In the genomic region with DNA sequence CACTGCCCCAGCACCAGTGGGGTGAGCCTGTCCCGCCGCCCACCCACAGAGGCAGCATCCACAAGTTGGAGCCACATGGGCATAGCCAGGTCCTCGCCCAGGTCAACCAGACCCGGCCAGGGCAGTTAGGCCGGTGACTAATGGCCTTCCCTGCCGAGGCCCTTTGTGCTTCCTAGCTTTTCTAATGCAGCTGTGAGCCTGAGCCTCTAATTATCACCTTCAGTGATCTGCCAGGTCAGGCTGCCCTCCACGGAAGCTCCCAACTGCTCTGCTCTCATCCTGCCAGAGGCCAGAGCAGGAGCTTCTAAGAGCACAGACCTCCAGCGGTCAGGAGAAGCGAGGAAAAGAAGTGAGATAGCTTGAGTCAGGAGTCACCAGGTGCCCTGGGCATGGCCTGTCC, we compare ENCODE assay signal across 23 cellular contexts.
"Had no signal": no experiment of that assay in that cellular context is flagged by ENCODE, and none has a peak within 500 bp of the region (broad histone marks: within the 10 kb centered on the region; RNA-seq: fewer than 3 reads in every experiment).

No MANE protein-coding gene starts in this region.

- H3K27ac ChIP-seq: colonic mucosa, tibial nerve had no signal

- H3K9me3 ChIP-seq: colonic mucosa had no signal

- H3K27me3 Mint-ChIP-seq: activated CD4-positive, alpha-beta memory T cell treated with anti-CD3 and anti-CD28 coated beads, Interleukin-2, amount 10 ng/mL, durations not matched to agents 7 days and 5 days; activated CD4-positive, alpha-beta T cell treated with anti-CD3 and anti-CD28 coated beads, Interleukin-2, amount 10 ng/mL, durations not matched to agents 7 days and 5 days; activated naive CD4-positive, alpha-beta T cell treated with anti-CD3 and anti-CD28 coated beads, Interleukin-2, amount 50 U/mL, for 24 hours; activated naive CD8-positive, alpha-beta T cell treated with anti-CD3 and anti-CD28 coated beads, Interleukin-2, amount 50 U/mL, for 24 hours; activated T-cell treated with anti-CD3 and anti-CD28 coated beads, Interleukin-2, amount 50 U/mL, for 24 hours had no signal

- H3K9me3 Mint-ChIP-seq: activated CD4-positive, alpha-beta memory T cell treated with anti-CD3 and anti-CD28 coated beads, Interleukin-2, amount 10 ng/mL, durations not matched to agents 7 days and 5 days; activated CD4-positive, alpha-beta T cell treated with anti-CD3 and anti-CD28 coated beads, Interleukin-2, amount 10 ng/mL, durations not matched to agents 7 days and 5 days; activated naive CD4-positive, alpha-beta T cell treated with anti-CD3 and anti-CD28 coated beads, Interleukin-2, amount 50 U/mL, for 24 hours; activated naive CD8-positive, alpha-beta T cell treated with anti-CD3 and anti-CD28 coated beads, Interleukin-2, amount 50 U/mL, for 24 hours; activated T-cell treated with anti-CD3 and anti-CD28 coated beads, Interleukin-2, amount 50 U/mL, for 24 hours; activated T-helper 17 cell treated with anti-CD3 and anti-CD28 coated beads, Interleukin-2, amount 50 U/mL, for 72 hours had no signal

- H3K27ac Mint-ChIP-seq: activated CD4-positive, alpha-beta memory T cell treated with anti-CD3 and anti-CD28 coated beads, Interleukin-2, amount 10 ng/mL, durations not matched to agents 7 days and 5 days; activated CD4-positive, alpha-beta T cell treated with anti-CD3 and anti-CD28 coated beads, Interleukin-2, amount 10 ng/mL, durations not matched to agents 7 days and 5 days; activated naive CD4-positive, alpha-beta T cell treated with anti-CD3 and anti-CD28 coated beads, Interleukin-2, amount 50 U/mL, for 24 hours; activated naive CD8-positive, alpha-beta T cell treated with anti-CD3 and anti-CD28 coated beads, Interleukin-2, amount 50 U/mL, for 24 hours; activated T-cell treated with anti-CD3 and anti-CD28 coated beads, Interleukin-2, amount 50 U/mL, for 24 hours; activated T-helper 17 cell treated with anti-CD3 and anti-CD28 coated beads, Interleukin-2, amount 50 U/mL, for 72 hours; naive thymus-derived CD4-positive, alpha-beta T cell; T-helper 17 cell; WTC11 had no signal

- ATAC-seq: activated naive CD8-positive, alpha-beta T cell treated with anti-CD3 and anti-CD28 coated beads, Interleukin-2, amount 50 U/mL, for 24 hours; activated T-helper 17 cell treated with anti-CD3 and anti-CD28 coated beads, Interleukin-2, amount 50 U/mL, for 72 hours; left colon; naive thymus-derived CD4-positive, alpha-beta T cell; right cardiac atrium; stimulated activated naive B cell treated with anti-CD40 and anti-IgM and Interleukin-4, amounts not matched to agents 10 μg/mL and 1 μg/mL and 100 μg/mL, for 72 hours; T-helper 17 cell; WTC11 had no signal

- H3K36me3 Mint-ChIP-seq: activated naive CD4-positive, alpha-beta T cell treated with anti-CD3 and anti-CD28 coated beads, Interleukin-2, amount 50 U/mL, for 24 hours; naive thymus-derived CD4-positive, alpha-beta T cell; stimulated activated naive B cell treated with anti-CD40 and anti-IgM and Interleukin-4, amounts not matched to agents 10 μg/mL and 1 μg/mL and 100 μg/mL, for 72 hours had no signal

- DNase-seq: activated CD4-positive, alpha-beta memory T cell treated with anti-CD3 and anti-CD28 coated beads, Interleukin-2, amount 10 ng/mL, durations not matched to agents 7 days and 5 days; activated CD4-positive, alpha-beta T cell treated with anti-CD3 and anti-CD28 coated beads for 1 hour; activated CD4-positive, alpha-beta T cell treated with anti-CD3 and anti-CD28 coated beads, Interleukin-2, amount 10 ng/mL, durations not matched to agents 7 days and 5 days; activated CD8-positive, alpha-beta memory T cell treated with anti-CD3 and anti-CD28 coated beads, Interleukin-2, amount 50 U/mL, for 48 hours; activated naive CD8-positive, alpha-beta T cell treated with anti-CD3 and anti-CD28 coated beads, Interleukin-2, amount 50 U/mL, for 24 hours; activated T-cell treated with anti-CD3 and anti-CD28 coated beads, Interleukin-2, amount 50 U/mL, for 24 hours; colonic mucosa; effector CD8-positive, alpha-beta T cell; kidney; left colon; midbrain; naive thymus-derived CD4-positive, alpha-beta T cell; posterior cingulate gyrus; right cardiac atrium; stimulated activated CD4-positive, alpha-beta T cell treated with anti-CD3 and anti-CD28 coated beads, Interleukin-15, amount 100 ng/mL, for 24 hours; stimulated activated CD4-positive, alpha-beta T cell treated with anti-CD3 and anti-CD28 coated beads, Interleukin-2, amount 100 ng/mL, for 24 hours; stimulated activated naive B cell treated with anti-CD40 and anti-IgM and Interleukin-4, amounts not matched to agents 10 μg/mL and 1 μg/mL and 100 μg/mL, for 72 hours; T-helper 17 cell; T1000 had no signal

- H3K4me1 ChIP-seq: colonic mucosa, tibial nerve had no signal

- H3K4me3 ChIP-seq: colonic mucosa, tibial nerve had no signal

- H3K27me3 ChIP-seq: colonic mucosa had no signal

- H3K4me3 Mint-ChIP-seq: activated CD4-positive, alpha-beta memory T cell treated with anti-CD3 and anti-CD28 coated beads, Interleukin-2, amount 10 ng/mL, durations not matched to agents 7 days and 5 days; activated CD4-positive, alpha-beta T cell treated with anti-CD3 and anti-CD28 coated beads, Interleukin-2, amount 10 ng/mL, durations not matched to agents 7 days and 5 days; activated naive CD4-positive, alpha-beta T cell treated with anti-CD3 and anti-CD28 coated beads, Interleukin-2, amount 50 U/mL, for 24 hours; activated naive CD8-positive, alpha-beta T cell treated with anti-CD3 and anti-CD28 coated beads, Interleukin-2, amount 50 U/mL, for 24 hours; activated T-cell treated with anti-CD3 and anti-CD28 coated beads, Interleukin-2, amount 50 U/mL, for 24 hours; activated T-helper 17 cell treated with anti-CD3 and anti-CD28 coated beads, Interleukin-2, amount 50 U/mL, for 72 hours; naive thymus-derived CD4-positive, alpha-beta T cell; stimulated activated naive B cell treated with anti-CD40 and anti-IgM and Interleukin-4, amounts not matched to agents 10 μg/mL and 1 μg/mL and 100 μg/mL, for 72 hours; T-helper 17 cell; WTC11 had no signal

- H3K4me1 Mint-ChIP-seq: activated CD4-positive, alpha-beta memory T cell treated with anti-CD3 and anti-CD28 coated beads, Interleukin-2, amount 10 ng/mL, durations not matched to agents 7 days and 5 days; activated CD4-positive, alpha-beta T cell treated with anti-CD3 and anti-CD28 coated beads, Interleukin-2, amount 10 ng/mL, durations not matched to agents 7 days and 5 days; activated naive CD4-positive, alpha-beta T cell treated with anti-CD3 and anti-CD28 coated beads, Interleukin-2, amount 50 U/mL, for 24 hours; activated naive CD8-positive, alpha-beta T cell treated with anti-CD3 and anti-CD28 coated beads, Interleukin-2, amount 50 U/mL, for 24 hours; activated T-helper 17 cell treated with anti-CD3 and anti-CD28 coated beads, Interleukin-2, amount 50 U/mL, for 72 hours; stimulated activated naive B cell treated with anti-CD40 and anti-IgM and Interleukin-4, amounts not matched to agents 10 μg/mL and 1 μg/mL and 100 μg/mL, for 72 hours; T-helper 17 cell had no signal

- H3K36me3 ChIP-seq: colonic mucosa, tibial nerve had no signal
